In genomic region chr22:32880061-32880460, GRCh38 we compare ENCODE assay signal across 20 cellular contexts.
DNase-seq lines count a peak whose midpoint lies in the region; ATAC-seq, FAIRE-seq and TF ChIP-seq lines count a peak whose summit lies in the region.
"Had no signal": no experiment of that assay in that cellular context is flagged by ENCODE, and none has a peak within 500 bp of the region (broad histone marks: within the 10 kb centered on the region; RNA-seq: fewer than 3 reads in every experiment).

No MANE protein-coding gene starts in this region.

- no peak for FAIRE-seq in frontal cortex (lab: Jason Lieb, UNC)

- DNase-seq in activated naive CD4-positive, alpha-beta T cell treated with Interleukin-2 at 50 U/mL for 16 hours = no peak
- DNase-seq in SJCRH30 (peak; percentile 12 to 31), foreskin fibroblast (peak; percentile 40 to 68), type B pancreatic cell (ENCODE audit: extremely low spot score, unreplicated experiment) (no peak), progenitor cell of endocrine pancreas (ENCODE audit: low spot score, unreplicated experiment) (no peak), natural killer cell (no peak), frontal cortex (ENCODE audit: low spot score in 2 of 2) (no peak)
- DNase-seq: 8988T; adrenal gland; cerebellar nuclear complex; NCI-H1048; NCI-H2081; NCI-H526; OCI-M1; stimulated activated CD4-positive, alpha-beta T cell treated with anti-CD3 and anti-CD28 coated beads, Interleukin-12 subunit alpha, Interleukin-12 subunit beta, amount 100 ng/mL, for 4 hours; T-helper 9 cell; thyroid gland had no signal

- no peak overlapping the region for H3K4me3 Mint-ChIP-seq in activated naive CD4-positive, alpha-beta T cell treated with anti-CD3 and anti-CD28 coated beads, Interleukin-2, amount 50 U/mL, for 24 hours
- H3K4me3 Mint-ChIP-seq in type B pancreatic cell (peak overlapping the region; percentile 44), progenitor cell of endocrine pancreas (ENCODE audit: low read depth) (no peak overlapping the region), natural killer cell (no peak overlapping the region)
- H3K4me3 Mint-ChIP-seq: natural killer cell treated with Interleukin-12 subunit alpha and Interleukin-12 subunit beta and Interleukin-15 and Interleukin-18, amount 100 ng/mL, for 72 hours; stimulated activated effector memory CD8-positive, alpha-beta T cell treated with anti-CD3 and anti-CD28 coated beads, Interleukin-12 subunit alpha, Interleukin-12 subunit beta, amount 100 ng/mL, for 72 hours had no signal

- peaks cover 17% of the 10 kb centered on the region for H3K4me1 Mint-ChIP-seq in activated naive CD4-positive, alpha-beta T cell treated with anti-CD3 and anti-CD28 coated beads, Interleukin-2, amount 50 U/mL, for 24 hours
- H3K4me1 Mint-ChIP-seq in type B pancreatic cell (ENCODE audit: unreplicated experiment) (peaks cover 38% of the 10 kb centered on the region), progenitor cell of endocrine pancreas (ENCODE audit: low read depth) (peaks cover 10% of the 10 kb centered on the region), natural killer cell (no peaks in the 10 kb centered on the region)
- H3K4me1 Mint-ChIP-seq: stimulated activated effector memory CD8-positive, alpha-beta T cell treated with anti-CD3 and anti-CD28 coated beads, Interleukin-12 subunit alpha, Interleukin-12 subunit beta, amount 100 ng/mL, for 72 hours had no signal

- H3K4me3 ChIP-seq in SJCRH30 (no peak overlapping the region), foreskin fibroblast (ENCODE audit: low read depth in 1 of 2, low read length in 2 of 2) (no peak overlapping the region)
- H3K4me3 ChIP-seq: adrenal gland, thyroid gland had no signal

- peak overlapping the region; percentile 78 for H3K27ac ChIP-seq in SJCRH30
- H3K27ac ChIP-seq: thyroid gland had no signal

- intact Hi-C loops in natural killer cell (cut with micrococcal nuclease) = no loop called here

- H3K9me3 ChIP-seq in SJCRH30 (replicated peaks) = no peaks in the 10 kb centered on the region
- H3K9me3 ChIP-seq: adrenal gland, thyroid gland had no signal

- ATAC-seq in natural killer cell = no peak
- ATAC-seq: natural killer cell treated with Interleukin-12 subunit alpha and Interleukin-12 subunit beta and Interleukin-15 and Interleukin-18, amount 100 ng/mL, for 72 hours had no signal

- H3K36me3 Mint-ChIP-seq in activated naive CD4-positive, alpha-beta T cell treated with anti-CD3 and anti-CD28 coated beads, Interleukin-2, amount 50 U/mL, for 24 hours = no peaks in the 10 kb centered on the region
- H3K36me3 Mint-ChIP-seq in type B pancreatic cell (no peaks in the 10 kb centered on the region), progenitor cell of endocrine pancreas (ENCODE audit: insufficient read depth) (no peaks in the 10 kb centered on the region), natural killer cell (no peaks in the 10 kb centered on the region)
- H3K36me3 Mint-ChIP-seq: natural killer cell treated with Interleukin-12 subunit alpha and Interleukin-12 subunit beta and Interleukin-15 and Interleukin-18, amount 100 ng/mL, for 72 hours; stimulated activated effector memory CD8-positive, alpha-beta T cell treated with anti-CD3 and anti-CD28 coated beads, Interleukin-12 subunit alpha, Interleukin-12 subunit beta, amount 100 ng/mL, for 72 hours had no signal

- no peaks in the 10 kb centered on the region for H3K27me3 Mint-ChIP-seq in activated naive CD4-positive, alpha-beta T cell treated with anti-CD3 and anti-CD28 coated beads, Interleukin-2, amount 50 U/mL, for 24 hours
- H3K27me3 Mint-ChIP-seq in type B pancreatic cell = peaks cover 28% of the 10 kb centered on the region
- peaks cover 14% of the 10 kb centered on the region for H3K27me3 Mint-ChIP-seq in progenitor cell of endocrine pancreas
- peaks cover 28 to 36% of the 10 kb centered on the region in 2 donors for H3K27me3 Mint-ChIP-seq in natural killer cell (ENCODE audit: low read depth in 2 of 2)

- no peaks in the 10 kb centered on the region for H3K27me3 ChIP-seq in SJCRH30
- H3K27me3 ChIP-seq: adrenal gland, thyroid gland had no signal

- H3K36me3 ChIP-seq in SJCRH30 = no peaks in the 10 kb centered on the region
- H3K36me3 ChIP-seq: adrenal gland, thyroid gland had no signal

- H3K9me3 Mint-ChIP-seq in activated naive CD4-positive, alpha-beta T cell treated with anti-CD3 and anti-CD28 coated beads, Interleukin-2, amount 50 U/mL, for 24 hours = no peaks in the 10 kb centered on the region
- H3K9me3 Mint-ChIP-seq in type B pancreatic cell (no peaks in the 10 kb centered on the region), progenitor cell of endocrine pancreas (ENCODE audit: low read depth) (no peaks in the 10 kb centered on the region), natural killer cell (no peaks in the 10 kb centered on the region)
- H3K9me3 Mint-ChIP-seq: natural killer cell treated with Interleukin-12 subunit alpha and Interleukin-12 subunit beta and Interleukin-15 and Interleukin-18, amount 100 ng/mL, for 72 hours; stimulated activated effector memory CD8-positive, alpha-beta T cell treated with anti-CD3 and anti-CD28 coated beads, Interleukin-12 subunit alpha, Interleukin-12 subunit beta, amount 100 ng/mL, for 72 hours had no signal

- H3K4me1 ChIP-seq in SJCRH30 = peaks cover 41% of the 10 kb centered on the region

- no peak for TF ChIP-seq CTCF in foreskin fibroblast (IDR thresholded peaks at IDR 0.05; ENCODE audit: low read depth, low read length)
- no peak for TF ChIP-seq CTCF in type B pancreatic cell (conservative IDR thresholded peaks at IDR 0.05)
- TF ChIP-seq CTCF in progenitor cell of endocrine pancreas (IDR thresholded peaks at IDR 0.05; ENCODE audit: unreplicated experiment) = no peak
- no peak for TF ChIP-seq CTCF in natural killer cell (IDR thresholded peaks at IDR 0.05)

- H3K27ac Mint-ChIP-seq in activated naive CD4-positive, alpha-beta T cell treated with anti-CD3 and anti-CD28 coated beads, Interleukin-2, amount 50 U/mL, for 24 hours = peak overlapping the region; percentile 38
- peak overlapping the region; percentile 27 for H3K27ac Mint-ChIP-seq in type B pancreatic cell
- H3K27ac Mint-ChIP-seq in progenitor cell of endocrine pancreas = no peak overlapping the region
- H3K27ac Mint-ChIP-seq in natural killer cell = no peak overlapping the region
- H3K27ac Mint-ChIP-seq: natural killer cell treated with Interleukin-12 subunit alpha and Interleukin-12 subunit beta and Interleukin-15 and Interleukin-18, amount 100 ng/mL, for 72 hours; stimulated activated effector memory CD8-positive, alpha-beta T cell treated with anti-CD3 and anti-CD28 coated beads, Interleukin-12 subunit alpha, Interleukin-12 subunit beta, amount 100 ng/mL, for 72 hours had no signal

Comparison
In these comparisons a context has a peak if more than half of its experiments do, and no peak if none do; other contexts are left out.
1. H3K27ac Mint-ChIP-seq: peak in activated naive CD4-positive, alpha-beta T cell treated with anti-CD3 and anti-CD28 coated beads, Interleukin-2, amount 50 U/mL, for 24 hours (single experiment) and type B pancreatic cell (single experiment); none in progenitor cell of endocrine pancreas (single experiment) and natural killer cell (0 of 2).
2. DNase-seq: peak in SJCRH30 (2 of 2) and foreskin fibroblast (2 of 2); none in activated naive CD4-positive, alpha-beta T cell treated with Interleukin-2 at 50 U/mL for 16 hours (single experiment), type B pancreatic cell (single experiment), progenitor cell of endocrine pancreas (single experiment), natural killer cell (single experiment) and frontal cortex (0 of 2).